In the genomic region with DNA sequence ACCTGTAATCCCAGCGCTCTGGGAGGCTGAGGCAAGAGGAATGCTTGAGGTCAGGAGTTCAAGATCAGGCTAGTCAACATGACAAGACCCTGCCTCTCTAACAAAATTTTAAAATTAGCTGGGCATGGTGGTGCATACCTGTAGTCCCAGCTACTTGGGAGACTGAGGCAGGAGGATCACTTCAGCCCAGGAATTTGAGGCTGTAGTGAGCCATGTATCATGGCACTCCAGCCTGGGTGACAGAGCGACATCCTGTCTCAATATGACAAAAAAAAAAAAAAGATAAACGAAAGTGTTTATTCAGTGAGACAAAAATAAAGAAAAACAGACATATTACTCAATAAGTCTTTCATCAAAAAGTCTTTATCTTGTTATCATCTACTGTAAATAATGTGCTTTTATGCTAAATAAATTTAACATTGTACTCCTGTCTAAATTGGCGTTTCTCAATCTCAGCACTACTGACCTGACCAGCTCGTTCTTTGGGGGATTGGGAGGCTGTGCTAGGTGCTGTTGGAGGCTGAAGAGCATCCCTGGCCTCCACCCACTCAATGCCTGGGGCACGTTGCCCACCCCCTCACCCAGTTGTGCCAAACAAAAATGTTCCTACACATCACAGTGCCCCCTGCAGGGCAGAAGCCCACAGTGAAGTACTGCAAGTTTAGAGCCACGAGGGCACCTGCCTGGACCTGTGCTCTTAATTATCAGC, we compare ENCODE assay signal across 10 cellular contexts. TPM values are rescaled to one million over a fixed set of nuclear protein-coding genes. Genes with fewer than 3 reads are reported as not detected.
DNase-seq lines count a peak whose midpoint lies in the region; TF ChIP-seq lines count a peak whose summit lies in the region.
"Had no signal": no experiment of that assay in that cellular context is flagged by ENCODE, and none has a peak within 500 bp of the region (broad histone marks: within the 10 kb centered on the region; RNA-seq: fewer than 3 reads in every experiment).

No MANE protein-coding gene starts in this region.

- peaks cover 64% of the 10 kb centered on the region for H3K36me3 Mint-ChIP-seq in endodermal cell (ENCODE audit: low read depth)

- H3K9me3 ChIP-seq in cardiac muscle cell (ENCODE audit: low read depth) (no peaks in the 10 kb centered on the region), endodermal cell (ENCODE audit: control insufficient read depth, low read length) (peaks cover 7% of the 10 kb centered on the region), transverse colon (no peaks in the 10 kb centered on the region)

- H3K27me3 ChIP-seq in cardiac muscle cell = no peaks in the 10 kb centered on the region
- H3K27me3 ChIP-seq in endodermal cell (ENCODE audit: control insufficient read depth, insufficient read depth, low read length, poor library complexity, severe bottlenecking) = no peaks in the 10 kb centered on the region
- H3K27me3 ChIP-seq in transverse colon = no peaks in the 10 kb centered on the region

- 92% methylated on average over 4 to 6 of the region's 7 CpGs for WGBS in endodermal cell (ENCODE audit: insufficient coverage in 1 of 2, insufficient read length in 1 of 2), 2 experiments
- WGBS in transverse colon (ENCODE audit: low coverage in 1 of 2), 2 donors = 79 to 90% methylated on average over 6 to 7 of the region's 7 CpGs

- H3K4me1 ChIP-seq in cardiac muscle cell (ENCODE audit: low read depth) (no peaks in the 10 kb centered on the region), endodermal cell (ENCODE audit: control insufficient read depth, insufficient read depth, low read length) (no peaks in the 10 kb centered on the region), transverse colon (peaks cover 0 to 12% (median 0%) of the 10 kb centered on the region in 4 donors)

- in situ Hi-C loops in transverse colon (cut with MboI; ENCODE audit: low pct_ligation_motif_present in 1 of 4, low pct_unique_long_range_greater_than_20kb in 1 of 4, low sequenced_read_pairs in 3 of 4) = no loop called here

- H3K9ac ChIP-seq in endodermal cell (ENCODE audit: extremely low read depth, low read length, poor library complexity, severe bottlenecking) = no peak overlapping the region

- H3K27ac Mint-ChIP-seq in endodermal cell = peak overlapping the region; percentile 53

- intact Hi-C loops in cardiac septum (cut with DNase I) (no loop called here), transverse colon (cut with DNase I; ENCODE audit: low total_unique reads) (no loop called here)

- no peak for TF ChIP-seq POLR2A in transverse colon (IDR thresholded peaks at IDR 0.05)

- TF ChIP-seq EP300 in transverse colon (IDR thresholded peaks at IDR 0.05; ENCODE audit: low read depth) = no peak

- DNase-seq in cardiac muscle cell (ENCODE audit: low read depth in 1 of 2, low spot score in 1 of 2) (no peak), cardiac septum (ENCODE audit: low spot score) (no peak), NCI-H146 (lab: John Stamatoyannopoulos, UW) (peak; percentile 32), endodermal cell (peak; percentile 80), transverse colon (peak; percentile 17), cortex of kidney (lab: John Stamatoyannopoulos, UW) (no peak), T-helper 1 cell (no peak), AML-193 (lab: John Stamatoyannopoulos, UW) (no peak)
- DNase-seq: central memory CD4-positive, alpha-beta T cell; MV-4-11 had no signal

- no peak overlapping the region for H3K4me3 Mint-ChIP-seq in endodermal cell

- H3K36me3 ChIP-seq in cardiac muscle cell (no peaks in the 10 kb centered on the region), endodermal cell (ENCODE audit: control insufficient read depth, insufficient read depth, low read length) (peaks cover 84% of the 10 kb centered on the region), transverse colon (peaks cover 0 to 3% (median 0%) of the 10 kb centered on the region in 4 donors)

- H3K9me3 Mint-ChIP-seq in endodermal cell = no peaks in the 10 kb centered on the region

- peak; percentile 58 for TF ChIP-seq CTCF in cardiac muscle cell (IDR thresholded peaks at IDR 0.05; ENCODE audit: low read depth, low read length)
- peak; percentile 79 for TF ChIP-seq CTCF in endodermal cell (conservative IDR thresholded peaks at IDR 0.05)
- TF ChIP-seq CTCF in transverse colon (IDR thresholded peaks at IDR 0.05) = peak; percentile 36 to 47 (median 43)

- H3K4me3 ChIP-seq in cardiac muscle cell = no peak overlapping the region
- no peak overlapping the region for H3K4me3 ChIP-seq in endodermal cell (ENCODE audit: low read length)
- no peak overlapping the region for H3K4me3 ChIP-seq in transverse colon

- H3K4me1 Mint-ChIP-seq in endodermal cell = no peaks in the 10 kb centered on the region

- H3K27ac ChIP-seq in cardiac muscle cell = no peak overlapping the region
- no peak overlapping the region for H3K27ac ChIP-seq in endodermal cell (ENCODE audit: low read depth, low read length)
- no peak overlapping the region for H3K27ac ChIP-seq in transverse colon

- H3K27me3 Mint-ChIP-seq in endodermal cell (ENCODE audit: insufficient read depth) = no peaks in the 10 kb centered on the region

RNA-seq across cellular contexts. Expression of gene NCAPG2, which starts 57.7 kb away (rescaled TPM):
- 6.2 and 14.0 TPM in 2 replicates for total RNA-seq in cardiac muscle cell
- 10.8 and 21.0 TPM in 2 replicates for polyA plus RNA-seq in cardiac muscle cell
- 3.6 TPM for total RNA-seq in cardiac septum
- 10 to 100 TPM; 58.7 to 77.1 TPM for total RNA-seq in endodermal cell
- 54.0 TPM for polyA plus RNA-seq in endodermal cell (2013, experiment 1 of 2)
- 49.2 TPM for polyA plus RNA-seq in endodermal cell (2013, experiment 2 of 2)
- 1 to 10 TPM; 3.4 to 9.0 (median 4.3) TPM for total RNA-seq in transverse colon

RNA-seq across cellular contexts. Expression of gene PTPRN2, which starts 59.3 kb away (rescaled TPM):
- 0.25 TPM in 1 of 2 replicates, not detected in the other for total RNA-seq in cardiac muscle cell
- 0.28 and 0.42 TPM in 2 replicates for polyA plus RNA-seq in cardiac muscle cell
- 0.92 TPM for total RNA-seq in cardiac septum
- 1 to 10 TPM in 1 of 2 donors, under 1 TPM in 1; 0.69 to 1.2 TPM for total RNA-seq in endodermal cell
- polyA plus RNA-seq in endodermal cell (2013, experiment 1 of 2) = 0.68 TPM
- polyA plus RNA-seq in endodermal cell (2013, experiment 2 of 2) = 0.37 TPM
- 10 to 100 TPM; 15.4 to 31.1 (median 21.8) TPM for total RNA-seq in transverse colon

Comparison
In these comparisons a context has a peak if more than half of its experiments do, and no peak if none do; other contexts are left out.
1. DNase-seq: peak in NCI-H146 (single experiment), endodermal cell (single experiment) and transverse colon (single experiment); none in cardiac muscle cell (0 of 2), cardiac septum (single experiment), cortex of kidney (single experiment), T-helper 1 cell (0 of 5) and AML-193 (0 of 2).
2. Peak in every context shown above with its lines, with median percentiles within 50 percentile points of each other: CTCF ChIP-seq.